Comparison of ENCODE assay signal across 1 cellular context in genomic region chr11:112247198-112247597, GRCh38.
TF ChIP-seq lines count a peak whose summit lies in the region.

No MANE protein-coding gene starts in this region.

TF ChIP-seq in K562, 482 proteins besides CTCF, POLR2A, EP300 and RAD21:
- TF ChIP-seq, protein P1, sequence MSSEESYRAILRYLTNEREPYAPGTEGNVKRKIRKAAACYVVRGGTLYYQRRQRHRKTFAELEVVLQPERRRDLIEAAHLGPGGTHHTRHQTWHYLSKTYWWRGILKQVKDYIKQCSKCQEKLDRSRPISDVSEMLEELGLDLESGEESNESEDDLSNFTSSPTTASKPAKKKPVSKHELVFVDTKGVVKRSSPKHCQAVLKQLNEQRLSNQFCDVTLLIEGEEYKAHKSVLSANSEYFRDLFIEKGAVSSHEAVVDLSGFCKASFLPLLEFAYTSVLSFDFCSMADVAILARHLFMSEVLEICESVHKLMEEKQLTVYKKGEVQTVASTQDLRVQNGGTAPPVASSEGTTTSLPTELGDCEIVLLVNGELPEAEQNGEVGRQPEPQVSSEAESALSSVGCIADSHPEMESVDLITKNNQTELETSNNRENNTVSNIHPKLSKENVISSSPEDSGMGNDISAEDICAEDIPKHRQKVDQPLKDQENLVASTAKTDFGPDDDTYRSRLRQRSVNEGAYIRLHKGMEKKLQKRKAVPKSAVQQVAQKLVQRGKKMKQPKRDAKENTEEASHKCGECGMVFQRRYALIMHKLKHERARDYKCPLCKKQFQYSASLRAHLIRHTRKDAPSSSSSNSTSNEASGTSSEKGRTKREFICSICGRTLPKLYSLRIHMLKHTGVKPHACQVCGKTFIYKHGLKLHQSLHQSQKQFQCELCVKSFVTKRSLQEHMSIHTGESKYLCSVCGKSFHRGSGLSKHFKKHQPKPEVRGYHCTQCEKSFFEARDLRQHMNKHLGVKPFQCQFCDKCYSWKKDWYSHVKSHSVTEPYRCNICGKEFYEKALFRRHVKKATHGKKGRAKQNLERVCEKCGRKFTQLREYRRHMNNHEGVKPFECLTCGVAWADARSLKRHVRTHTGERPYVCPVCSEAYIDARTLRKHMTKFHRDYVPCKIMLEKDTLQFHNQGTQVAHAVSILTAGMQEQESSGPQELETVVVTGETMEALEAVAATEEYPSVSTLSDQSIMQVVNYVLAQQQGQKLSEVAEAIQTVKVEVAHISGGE (CRISPR knock-in tag; IDR thresholded peaks at IDR 0.05): 0 out of 6 replicates have a peak, but pooled peaks of 1 of the 3 experiments have one; percentile 23
- TF ChIP-seq SOX6 (IDR thresholded peaks at IDR 0.05): peak; percentile 63
- peak; percentile 32; the same call in 1 of the 2 replicates for TF ChIP-seq DPF2 (IDR thresholded peaks at IDR 0.05)
- TF ChIP-seq FOXA3 (CRISPR knock-in tag; conservative IDR thresholded peaks at IDR 0.05 in 1 of 2, IDR thresholded peaks at IDR 0.05 in 1 of 2): peak; percentile 70 to 79; a peak in 3 of 4 replicates
- no peak for TF ChIP-seq GABPB2 (CRISPR knock-in tag; conservative IDR thresholded peaks at IDR 0.05)
- TF ChIP-seq C11orf30 (IDR thresholded peaks at IDR 0.05; ENCODE audit: low read depth): peak; percentile 83
- TF ChIP-seq PHF8 (IDR thresholded peaks at IDR 0.05; ENCODE audit: borderline replicate concordance, low read length): no peak
- peak; percentile 79 for TF ChIP-seq MAFG (tag; conservative IDR thresholded peaks at IDR 0.05)
- TF ChIP-seq HOMEZ (CRISPR knock-in tag; IDR thresholded peaks at IDR 0.05): no peak
- TF ChIP-seq U2AF1 (optimal IDR thresholded peaks at IDR 0.05; ENCODE audit: low read depth, low read length): no peak
- TF ChIP-seq ZEB2 (IDR thresholded peaks at IDR 0.05): peak; percentile 86
- peak; percentile 40; the same call in 1 of the 2 replicates for TF ChIP-seq SMARCA4 (IDR thresholded peaks at IDR 0.05)
- TF ChIP-seq MAFF (IDR thresholded peaks at IDR 0.05; ENCODE audit: low read length): peak; percentile 61; the same call in 1 of the 2 replicates
- peak; percentile 63 for TF ChIP-seq MAFK (IDR thresholded peaks at IDR 0.05; ENCODE audit: low read length)
- TF ChIP-seq, protein P2, sequence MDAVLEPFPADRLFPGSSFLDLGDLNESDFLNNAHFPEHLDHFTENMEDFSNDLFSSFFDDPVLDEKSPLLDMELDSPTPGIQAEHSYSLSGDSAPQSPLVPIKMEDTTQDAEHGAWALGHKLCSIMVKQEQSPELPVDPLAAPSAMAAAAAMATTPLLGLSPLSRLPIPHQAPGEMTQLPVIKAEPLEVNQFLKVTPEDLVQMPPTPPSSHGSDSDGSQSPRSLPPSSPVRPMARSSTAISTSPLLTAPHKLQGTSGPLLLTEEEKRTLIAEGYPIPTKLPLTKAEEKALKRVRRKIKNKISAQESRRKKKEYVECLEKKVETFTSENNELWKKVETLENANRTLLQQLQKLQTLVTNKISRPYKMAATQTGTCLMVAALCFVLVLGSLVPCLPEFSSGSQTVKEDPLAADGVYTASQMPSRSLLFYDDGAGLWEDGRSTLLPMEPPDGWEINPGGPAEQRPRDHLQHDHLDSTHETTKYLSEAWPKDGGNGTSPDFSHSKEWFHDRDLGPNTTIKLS (IDR thresholded peaks at IDR 0.05; ENCODE audit: borderline replicate concordance, low read depth): 0 out of 2 replicates have a peak, but pooled peaks have one; percentile 35
- TF ChIP-seq NFE2 (IDR thresholded peaks at IDR 0.05; ENCODE audit: low read depth): peak; percentile 84
- peak in 1 of 2 experiments; percentile 25; a peak in 1 of 4 replicates for TF ChIP-seq TRIM24 (IDR thresholded peaks at IDR 0.05)
- no peak for TF ChIP-seq JUND (IDR thresholded peaks at IDR 0.05; ENCODE audit: borderline replicate concordance, low read depth, low read length)
- TF ChIP-seq JUND (tag; IDR thresholded peaks at IDR 0.05; ENCODE audit: borderline replicate concordance, low read depth, low read length): peak; percentile 14; the same call in 1 of the 3 replicates
- TF ChIP-seq ZNF316 (IDR thresholded peaks at IDR 0.05): peak; percentile 77; the same call in 1 of the 2 replicates
- TF ChIP-seq NFIC (IDR thresholded peaks at IDR 0.05): peak; percentile 26; the same call in 1 of the 2 replicates
- TF ChIP-seq PTTG1 (tag; IDR thresholded peaks at IDR 0.05; ENCODE audit: low read depth): no peak
- TF ChIP-seq ARID1B (IDR thresholded peaks at IDR 0.05): peak; percentile 39; the same call in 1 of the 2 replicates
- peak; percentile 71; the same call in 1 of the 2 replicates for TF ChIP-seq CTBP1 (IDR thresholded peaks at IDR 0.05; ENCODE audit: borderline replicate concordance)
